Comparison of ENCODE assay signal across 11 cellular contexts in the genomic region with DNA sequence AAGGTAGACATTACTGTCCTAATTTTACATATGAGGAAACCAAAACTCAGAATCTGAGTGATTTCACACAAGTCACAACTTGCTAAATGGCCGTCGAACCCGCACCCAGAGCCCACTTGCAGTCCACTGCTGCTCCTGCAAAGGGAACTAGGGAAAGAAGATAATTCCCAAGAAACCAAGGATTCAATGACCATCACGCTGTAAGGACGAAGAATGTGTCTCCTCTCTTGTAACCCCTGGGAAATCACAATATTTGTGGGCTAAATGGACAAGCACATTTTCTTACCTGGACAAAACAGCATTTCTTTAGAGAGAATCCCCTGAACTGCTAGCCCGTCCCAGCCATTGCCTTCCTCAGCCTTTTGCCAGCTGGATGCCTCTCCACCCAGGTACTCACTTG. TPM values are rescaled to one million over a fixed set of nuclear protein-coding genes. Genes with fewer than 3 reads are reported as not detected.
DNase-seq lines count a peak whose midpoint lies in the region; ATAC-seq and TF ChIP-seq lines count a peak whose summit lies in the region.
"Had no signal": no experiment of that assay in that cellular context is flagged by ENCODE, and none has a peak within 500 bp of the region (broad histone marks: within the 10 kb centered on the region; RNA-seq: fewer than 3 reads in every experiment).

No MANE protein-coding gene starts in this region.

- H3K4me3 ChIP-seq in MG63 = peak overlapping the region; percentile 91
- H3K4me3 ChIP-seq in retinal pigment epithelial cell (ENCODE audit: low read length) = peak overlapping the region; percentile 84

- CTCF ChIA-PET in activated CD4-positive, alpha-beta memory T cell treated with anti-CD3 and anti-CD28 coated beads for 36 hours (lab: Charles Lee) = interaction anchor here (0.8 to 3.5 kb wide), 2 partner anchors 9 to 11 kb away, joined by 4 to 11 read pairs; no protein-coding TSS in a partner anchor
- CTCF ChIA-PET in activated CD4-positive, alpha-beta memory T cell treated with anti-CD3 and anti-CD28 coated beads, Interleukin-2, amount 10 ng/mL, durations not matched to agents 7 days and 5 days (lab: Charles Lee) = interaction anchor here (1.5 kb wide), 1 partner anchor 11 kb away, joined by 6 read pairs; no protein-coding TSS in a partner anchor

- ATAC-seq in central memory CD8-positive, alpha-beta T cell (replicated peaks; ENCODE audit: extremely low read depth, poor library complexity, severe bottlenecking) = no peak
- no peak for ATAC-seq in esophagus mucosa
- ATAC-seq: upper lobe of right lung had no signal

- DNase-seq in activated CD4-positive, alpha-beta memory T cell treated with anti-CD3 and anti-CD28 coated beads for 36 hours = no peak
- no peak for DNase-seq in activated CD4-positive, alpha-beta memory T cell treated with anti-CD3 and anti-CD28 coated beads, Interleukin-2, amount 10 ng/mL, durations not matched to agents 7 days and 5 days
- DNase-seq in MG63 (no peak), retinal pigment epithelial cell (ENCODE audit: low read depth) (no peak), cardiac septum (ENCODE audit: low spot score) (no peak), CD1c-positive myeloid dendritic cell (ENCODE audit: extremely low spot score) (no peak)
- no peak for DNase-seq in central memory CD8-positive, alpha-beta T cell (ENCODE audit: low spot score in 2 of 2)
- DNase-seq: NCI-H446 treated with DMSO at 0.1 percent for 48 hours; stimulated activated CD4-positive, alpha-beta T cell treated with anti-CD3 and anti-CD28 coated beads, Interleukin-4, amount 100 ng/mL, for 24 hours; upper lobe of right lung had no signal

- H3K4me1 Mint-ChIP-seq in activated CD4-positive, alpha-beta memory T cell treated with anti-CD3 and anti-CD28 coated beads for 36 hours (ENCODE audit: low read depth) = peaks cover 36% of the 10 kb centered on the region
- H3K4me1 Mint-ChIP-seq in activated CD4-positive, alpha-beta memory T cell treated with anti-CD3 and anti-CD28 coated beads, Interleukin-2, amount 10 ng/mL, durations not matched to agents 7 days and 5 days = peaks cover 34% of the 10 kb centered on the region
- H3K4me1 Mint-ChIP-seq in central memory CD8-positive, alpha-beta T cell = peaks cover 30% of the 10 kb centered on the region

- H3K36me3 ChIP-seq in MG63 = peaks cover 66% of the 10 kb centered on the region

- H3K4me3 Mint-ChIP-seq in activated CD4-positive, alpha-beta memory T cell treated with anti-CD3 and anti-CD28 coated beads for 36 hours = peak overlapping the region; percentile 91
- no peak overlapping the region for H3K4me3 Mint-ChIP-seq in activated CD4-positive, alpha-beta memory T cell treated with anti-CD3 and anti-CD28 coated beads, Interleukin-2, amount 10 ng/mL, durations not matched to agents 7 days and 5 days
- peak overlapping the region; percentile 90 for H3K4me3 Mint-ChIP-seq in central memory CD8-positive, alpha-beta T cell

- H3K9me3 ChIP-seq in MG63 = peaks cover 7% of the 10 kb centered on the region
- H3K9me3 ChIP-seq: upper lobe of right lung had no signal

- TF ChIP-seq CTCF in retinal pigment epithelial cell (conservative IDR thresholded peaks at IDR 0.05; ENCODE audit: low read depth, low read length) = no peak

- intact Hi-C loops in activated CD4-positive, alpha-beta memory T cell treated with anti-CD3 and anti-CD28 coated beads for 36 hours (cut with micrococcal nuclease) = loop anchor here (5.0 kb wide), 1 partner anchor 705 kb away; no protein-coding TSS in a partner anchor
- intact Hi-C loops in cardiac septum (cut with DNase I) = loop anchor here (5.0 kb wide), 1 partner anchor 310 kb away; the partner anchor contains the start of gene DCTN4

- POLR2A ChIA-PET in activated CD4-positive, alpha-beta memory T cell treated with anti-CD3 and anti-CD28 coated beads for 36 hours (lab: Charles Lee) = no interaction called here
- POLR2A ChIA-PET in activated CD4-positive, alpha-beta memory T cell treated with anti-CD3 and anti-CD28 coated beads, Interleukin-2, amount 10 ng/mL, durations not matched to agents 7 days and 5 days (lab: Charles Lee) = interaction anchor here (5.3 kb wide), 1 partner anchor 35 kb away, joined by 32 read pairs; the partner anchor contains the start of gene CD74

- peak overlapping the region; percentile 99 for H3K27ac Mint-ChIP-seq in activated CD4-positive, alpha-beta memory T cell treated with anti-CD3 and anti-CD28 coated beads for 36 hours
- no peak overlapping the region for H3K27ac Mint-ChIP-seq in activated CD4-positive, alpha-beta memory T cell treated with anti-CD3 and anti-CD28 coated beads, Interleukin-2, amount 10 ng/mL, durations not matched to agents 7 days and 5 days
- H3K27ac Mint-ChIP-seq in central memory CD8-positive, alpha-beta T cell (ENCODE audit: low read depth) = peak overlapping the region; percentile 99

- H3K9me3 Mint-ChIP-seq in activated CD4-positive, alpha-beta memory T cell treated with anti-CD3 and anti-CD28 coated beads for 36 hours = peaks cover 2% of the 10 kb centered on the region
- H3K9me3 Mint-ChIP-seq in activated CD4-positive, alpha-beta memory T cell treated with anti-CD3 and anti-CD28 coated beads, Interleukin-2, amount 10 ng/mL, durations not matched to agents 7 days and 5 days = no peaks in the 10 kb centered on the region
- H3K9me3 Mint-ChIP-seq in central memory CD8-positive, alpha-beta T cell = no peaks in the 10 kb centered on the region

- no peaks in the 10 kb centered on the region for H3K27me3 ChIP-seq in MG63
- H3K27me3 ChIP-seq: upper lobe of right lung had no signal

- no peaks in the 10 kb centered on the region for H3K27me3 Mint-ChIP-seq in activated CD4-positive, alpha-beta memory T cell treated with anti-CD3 and anti-CD28 coated beads for 36 hours
- no peaks in the 10 kb centered on the region for H3K27me3 Mint-ChIP-seq in activated CD4-positive, alpha-beta memory T cell treated with anti-CD3 and anti-CD28 coated beads, Interleukin-2, amount 10 ng/mL, durations not matched to agents 7 days and 5 days
- H3K27me3 Mint-ChIP-seq in central memory CD8-positive, alpha-beta T cell = no peaks in the 10 kb centered on the region

- peaks cover 63% of the 10 kb centered on the region for H3K36me3 Mint-ChIP-seq in activated CD4-positive, alpha-beta memory T cell treated with anti-CD3 and anti-CD28 coated beads for 36 hours
- peaks cover 56% of the 10 kb centered on the region for H3K36me3 Mint-ChIP-seq in activated CD4-positive, alpha-beta memory T cell treated with anti-CD3 and anti-CD28 coated beads, Interleukin-2, amount 10 ng/mL, durations not matched to agents 7 days and 5 days (ENCODE audit: low read depth)
- H3K36me3 Mint-ChIP-seq in central memory CD8-positive, alpha-beta T cell (ENCODE audit: insufficient read depth) = peaks cover 65% of the 10 kb centered on the region

RNA-seq across cellular contexts. Expression of gene RPS14, which starts 2.4 kb away (rescaled TPM):
- 1,000 to 10,000 TPM; 3,748 to 3,882 TPM for total RNA-seq in activated CD4-positive, alpha-beta memory T cell treated with anti-CD3 and anti-CD28 coated beads for 36 hours
- 1,000 to 10,000 TPM; 2,316 to 2,367 TPM for total RNA-seq in activated CD4-positive, alpha-beta memory T cell treated with anti-CD3 and anti-CD28 coated beads, Interleukin-2, amount 10 ng/mL, durations not matched to agents 7 days and 5 days
- 6,735 and 8,677 TPM in 2 replicates for total RNA-seq in MG63 (2014; rRNA removed; shearing (Covaris generic); ENCODE audit: low replicate concordance)
- 1,847 TPM for total RNA-seq in esophagus mucosa
- 852 TPM for total RNA-seq in cardiac septum

RNA-seq across cellular contexts. Expression of gene CD74, which starts 34.5 kb away (rescaled TPM):
- 100 to 1,000 TPM; 251 to 254 TPM for total RNA-seq in activated CD4-positive, alpha-beta memory T cell treated with anti-CD3 and anti-CD28 coated beads for 36 hours
- total RNA-seq in activated CD4-positive, alpha-beta memory T cell treated with anti-CD3 and anti-CD28 coated beads, Interleukin-2, amount 10 ng/mL, durations not matched to agents 7 days and 5 days = 1,000 to 10,000 TPM; 1,158 to 1,180 TPM
- total RNA-seq in MG63 (2014; rRNA removed; shearing (Covaris generic); ENCODE audit: low replicate concordance) = not detected in 2 replicates
- 125 TPM for total RNA-seq in esophagus mucosa
- total RNA-seq in cardiac septum = 239 TPM

Comparison
In these comparisons a context has a peak if more than half of its experiments do, and no peak if none do; other contexts are left out.
1. RNA of gene CD74, which starts 34.5 kb away (total RNA-seq): 1,158 to 1,180 TPM in activated CD4-positive, alpha-beta memory T cell treated with anti-CD3 and anti-CD28 coated beads, Interleukin-2, amount 10 ng/mL, durations not matched to agents 7 days and 5 days, 251 to 254 TPM in activated CD4-positive, alpha-beta memory T cell treated with anti-CD3 and anti-CD28 coated beads for 36 hours, 239 TPM in cardiac septum (single experiment) and 125 TPM in esophagus mucosa (single experiment); not detected in MG63; every median in the first group is over 100 times any median in the second.